In genomic region chr18:24651472-24651871, GRCh38 we compare ENCODE assay signal across 25 cellular contexts.
"Had no signal": no experiment of that assay in that cellular context is flagged by ENCODE, and none has a peak within 500 bp of the region (broad histone marks: within the 10 kb centered on the region; RNA-seq: fewer than 3 reads in every experiment).

No MANE protein-coding gene starts in this region.

- DNase-seq: activated CD4-positive, alpha-beta T cell treated with anti-CD3 and anti-CD28 coated beads for 48 hours; activated CD4-positive, alpha-beta T cell treated with anti-CD3 and anti-CD28 coated beads, Interleukin-2, amount 50 U/mL, for 4 hours; activated CD4-positive, CD25-positive, alpha-beta regulatory T cell treated with anti-CD3 and anti-CD28 coated beads, Interleukin-2, amount 50 U/mL, for 72 hours; activated CD8-positive, alpha-beta memory T cell treated with anti-CD3 and anti-CD28 coated beads, Interleukin-2, amount 50 U/mL, for 48 hours; activated CD8-positive, alpha-beta T cell treated with anti-CD3 and anti-CD28 coated beads, Interleukin-2, amount 10 ng/mL, durations not matched to agents 7 days and 5 days; activated naive CD4-positive, alpha-beta T cell; activated T-cell treated with anti-CD3 and anti-CD28 coated beads, Interleukin-2, amount 50 U/mL, for 1 hour; body of pancreas; central memory CD4-positive, alpha-beta T cell; KG1; MG63; MV-4-11; NCI-H1092 treated with DMSO at 0.1 percent for 48 hours; NCI-H1436 treated with DMSO at 0.1 percent for 48 hours; NCI-H187; NCI-H2081; NCI-H2171; NCI-H2227 treated with DMSO at 0.1 percent for 48 hours; NCI-H446 treated with DMSO at 0.1 percent for 48 hours; NCI-H526; PC-3; SHP77 had no signal

- H3K27ac ChIP-seq: ascending aorta, body of pancreas, SJSA1 had no signal

- H3K9me3 ChIP-seq: ascending aorta, body of pancreas, MG63, SJSA1 had no signal

- H3K4me1 ChIP-seq: ascending aorta, body of pancreas, SJSA1 had no signal

- ATAC-seq: activated CD8-positive, alpha-beta T cell treated with anti-CD3 and anti-CD28 coated beads, Interleukin-2, amount 10 ng/mL, durations not matched to agents 7 days and 5 days; body of pancreas; PC-3; WTC11 had no signal

- H3K4me3 ChIP-seq: ascending aorta, body of pancreas, MG63, SJSA1 had no signal

- H3K27me3 ChIP-seq: ascending aorta, MG63, SJSA1 had no signal

- H3K36me3 ChIP-seq: ascending aorta, MG63, SJSA1 had no signal
